In the genomic region with DNA sequence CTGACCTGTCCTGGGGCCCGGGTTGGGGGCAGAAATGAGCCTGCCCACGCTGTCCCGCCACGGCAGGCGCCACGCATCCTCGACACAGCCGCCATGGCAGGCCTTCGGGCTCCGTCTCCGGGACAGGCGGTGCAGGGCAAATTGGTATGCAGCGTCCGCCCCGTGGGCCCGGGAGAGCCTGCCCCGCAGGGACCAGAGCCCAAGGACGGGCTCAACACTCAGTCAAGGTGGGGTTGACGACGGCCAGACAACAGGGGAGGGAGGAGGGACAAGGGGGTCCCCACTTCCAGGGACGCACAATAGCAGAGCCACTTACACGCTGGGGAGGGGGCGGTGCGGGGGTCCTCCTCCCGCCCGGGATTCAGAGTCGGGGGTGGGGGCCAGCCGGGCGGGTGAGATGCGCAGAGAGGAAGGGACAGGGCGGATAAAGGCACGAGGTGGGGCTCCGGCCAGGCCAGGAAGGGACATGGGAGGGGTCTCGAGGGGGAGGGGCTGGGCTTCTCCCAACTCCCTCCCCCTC, we compare ENCODE assay signal across 9 cellular contexts. TPM values are rescaled to one million over a fixed set of nuclear protein-coding genes. Genes with fewer than 3 reads are reported as not detected.
DNase-seq lines count a peak whose midpoint lies in the region; ATAC-seq, FAIRE-seq and TF ChIP-seq lines count a peak whose summit lies in the region.
"Had no signal": no experiment of that assay in that cellular context is flagged by ENCODE, and none has a peak within 500 bp of the region (broad histone marks: within the 10 kb centered on the region; RNA-seq: fewer than 3 reads in every experiment).

No MANE protein-coding gene starts in this region.

- H3K27ac Mint-ChIP-seq in activated T-helper 17 cell treated with anti-CD3 and anti-CD28 coated beads, Interleukin-2, amount 50 U/mL, for 72 hours: no peak overlapping the region

- H3K4me1 Mint-ChIP-seq in activated T-helper 17 cell treated with anti-CD3 and anti-CD28 coated beads, Interleukin-2, amount 50 U/mL, for 72 hours: peaks cover 19% of the 10 kb centered on the region

- H3K27me3 ChIP-seq in H7 (ENCODE audit: control insufficient read depth, insufficient read depth, low read length): peaks cover under 1% of the 10 kb centered on the region; the same call in 1 of the 2 replicates
- no peaks in the 10 kb centered on the region for H3K27me3 ChIP-seq in keratinocyte (ENCODE audit: control insufficient read depth, extremely low read depth, insufficient read depth, low read length)
- H3K27me3 ChIP-seq in spleen (replicated peaks in 1 of 7): peaks cover 0 to 17% (median 0%) of the 10 kb centered on the region in 7 donors

- H3K9ac ChIP-seq in keratinocyte (ENCODE audit: control insufficient read depth, extremely low read depth, insufficient read depth, low read length): no peak overlapping the region

- no peaks in the 10 kb centered on the region for H3K79me2 ChIP-seq in keratinocyte (ENCODE audit: control insufficient read depth, insufficient read depth, low read length)

- TF ChIP-seq CTCF in keratinocyte (optimal IDR thresholded peaks at IDR 0.05 in 1 of 3, IDR thresholded peaks at IDR 0.05 in 1 of 3, conservative IDR thresholded peaks at IDR 0.05 in 1 of 3; ENCODE audit: extremely low read depth in 1 of 3, insufficient read depth in 2 of 3, low read length in 3 of 3): no peak
- no peak for TF ChIP-seq CTCF in spleen (IDR thresholded peaks at IDR 0.05 in 8 of 11, conservative IDR thresholded peaks at IDR 0.05 in 3 of 11)

- peaks cover 3% of the 10 kb centered on the region for H3K9me1 ChIP-seq in keratinocyte (ENCODE audit: control insufficient read depth, extremely low read depth, insufficient read depth, low read length)

- H3K27me3 Mint-ChIP-seq in activated T-helper 17 cell treated with anti-CD3 and anti-CD28 coated beads, Interleukin-2, amount 50 U/mL, for 72 hours: no peaks in the 10 kb centered on the region

- peak overlapping the region; percentile 62 for H3K4me2 ChIP-seq in keratinocyte (ENCODE audit: control insufficient read depth, extremely low read depth, insufficient read depth, low read depth, low read length)

- no peak for FAIRE-seq in keratinocyte (lab: Jason Lieb, UNC)
- no peak for FAIRE-seq in GM12891 (lab: Jason Lieb, UNC)
- FAIRE-seq: bronchial epithelial cell had no signal

- H4K20me1 ChIP-seq in keratinocyte (ENCODE audit: control insufficient read depth, extremely low read depth, insufficient read depth, low read length): no peaks in the 10 kb centered on the region

- dilution Hi-C loops in keratinocyte (cut with MboI; ENCODE audit: extremely low pct_ligation_motif_present, low sequenced_read_pairs): no loop called here

- TF ChIP-seq POLR2A in spleen (IDR thresholded peaks at IDR 0.05) (no peak), GM12891 (IDR thresholded peaks at IDR 0.05; ENCODE audit: low read depth, low read length) (no peak)

- no peak overlapping the region for H3K27ac ChIP-seq in keratinocyte (ENCODE audit: control insufficient read depth, insufficient read depth, low read length)
- peak overlapping the region in 1 of 8 donors; percentile 8 for H3K27ac ChIP-seq in spleen

- H2AFZ ChIP-seq in keratinocyte (ENCODE audit: control insufficient read depth, low read length): no peak overlapping the region

- no peaks in the 10 kb centered on the region for H3K9me3 Mint-ChIP-seq in activated T-helper 17 cell treated with anti-CD3 and anti-CD28 coated beads, Interleukin-2, amount 50 U/mL, for 72 hours

- intact Hi-C loops in spleen (cut with DNase I; ENCODE audit: low total_unique reads): no loop called here

- H3K4me1 ChIP-seq in keratinocyte (ENCODE audit: control insufficient read depth, extremely low read depth, insufficient read depth, low read length) (peaks cover 28% of the 10 kb centered on the region), spleen (peaks cover 25 to 87% (median 61%) of the 10 kb centered on the region in 6 donors)

- 33 to 56% (median 44%) methylated on average over 23 to 34 of the region's 34 CpGs for WGBS in spleen, 5 donors

- no peak for ATAC-seq in activated T-helper 17 cell treated with anti-CD3 and anti-CD28 coated beads, Interleukin-2, amount 50 U/mL, for 72 hours (replicated peaks)
- ATAC-seq in HG03025 (IDR thresholded peaks at IDR 0.05; ENCODE audit: low FRiP score, unreplicated experiment): no peak
- no peak for ATAC-seq in HG02610 (IDR thresholded peaks at IDR 0.05; ENCODE audit: unreplicated experiment)

- peak overlapping the region; percentile 53 for H3K4me3 Mint-ChIP-seq in activated T-helper 17 cell treated with anti-CD3 and anti-CD28 coated beads, Interleukin-2, amount 50 U/mL, for 72 hours

- H3K36me3 ChIP-seq in H7 (replicated peaks; ENCODE audit: control insufficient read depth, insufficient read depth, low read length) (no peaks in the 10 kb centered on the region; the same call in 1 of the 2 replicates), keratinocyte (ENCODE audit: control insufficient read depth in 2 of 2, extremely low read depth in 1 of 2, insufficient read depth in 2 of 2, low read length in 2 of 2) (peaks cover 4 to 5% of the 10 kb centered on the region in 2 experiments), spleen (peaks cover 3 to 34% (median 11%) of the 10 kb centered on the region in 6 donors)

- DNase-seq in H7 (no peak), keratinocyte (ENCODE audit: low read depth, low spot score) (no peak), spleen (peak; percentile 84), GM12891 (ENCODE audit: insufficient read length, low spot score) (no peak), SW 1271 (lab: John Stamatoyannopoulos, UW) (no peak)

- H3K9me3 ChIP-seq in keratinocyte (ENCODE audit: control insufficient read depth, low read depth, low read length): no peaks in the 10 kb centered on the region
- H3K9me3 ChIP-seq in spleen: no peaks in the 10 kb centered on the region

- H3K4me3 ChIP-seq in H7 (ENCODE audit: insufficient read depth, low read depth, low read length) (peak overlapping the region; percentile 23; the same call in 1 of the 2 replicates), keratinocyte (ENCODE audit: control insufficient read depth in 2 of 3, extremely low read depth in 1 of 3, insufficient read depth in 2 of 3, low read depth in 1 of 3, low read length in 3 of 3) (peak overlapping the region in 1 of 3 experiments; percentile 33), spleen (peak overlapping the region in 6 of 8 donors; percentile 37 to 75 (median 50))

- peaks cover 6% of the 10 kb centered on the region for H3K36me3 Mint-ChIP-seq in activated T-helper 17 cell treated with anti-CD3 and anti-CD28 coated beads, Interleukin-2, amount 50 U/mL, for 72 hours (ENCODE audit: low read depth)

RNA-seq across cellular contexts. Expression of a gene that starts 1.2 kb away (rescaled TPM):
- total RNA-seq in H7 (2014; rRNA removed; shearing (Covaris generic)): 5.0 and 10.7 TPM in 2 replicates
- under 1 TPM in 1 of 2 donors, not detected in 1; 0.19 TPM for total RNA-seq in activated T-helper 17 cell treated with anti-CD3 and anti-CD28 coated beads, Interleukin-2, amount 50 U/mL, for 72 hours
- polyA plus RNA-seq in keratinocyte (0.41 to 2.1 TPM (median 1.5 TPM) in 3 replicates), spleen (under 1 TPM; 0.11 to 0.96 (median 0.64) TPM)
- 1.2 TPM for polyA plus RNA-seq in keratinocyte (2011; ENCODE audit: low read depth)
- 1.9 and 10.7 TPM in 2 replicates for polyA plus RNA-seq in keratinocyte (2011; cell fraction: cytosol; rRNA removed)
- polyA plus RNA-seq in keratinocyte (2011; cell fraction: nucleus; rRNA removed): 1.7 and 3.9 TPM in 2 replicates
- polyA plus RNA-seq in keratinocyte (2012; ENCODE audit: low replicate concordance): 5.0 and 6.3 TPM in 2 replicates
- polyA minus RNA-seq in keratinocyte: 0.22 to 2.0 TPM (median 0.30 TPM) in 3 replicates
- polyA minus RNA-seq in keratinocyte (2011; cell fraction: cytosol; rRNA and poly(A)+ RNA removed): 30.5 TPM
- 0.62 and 4.4 TPM in 2 replicates for polyA minus RNA-seq in keratinocyte (2011; cell fraction: nucleus; rRNA and poly(A)+ RNA removed)
- 1 to 10 TPM; 1.2 to 4.4 (median 2.1) TPM for total RNA-seq in spleen
- polyA plus RNA-seq in GM12891 (2012; ENCODE audit: low read depth, missing spikeins): 0.56 TPM

RNA-seq across cellular contexts. Expression of a gene that starts 4.6 kb away (rescaled TPM):
- total RNA-seq in H7 (2014; rRNA removed; shearing (Covaris generic)): 25.5 and 25.9 TPM in 2 replicates
- 10 to 100 TPM; 16.4 to 20.9 TPM for total RNA-seq in activated T-helper 17 cell treated with anti-CD3 and anti-CD28 coated beads, Interleukin-2, amount 50 U/mL, for 72 hours
- polyA plus RNA-seq in keratinocyte (10.7 to 15.5 TPM (median 10.8 TPM) in 3 replicates), spleen (10 to 100 TPM; 13.1 to 23.0 (median 19.3) TPM)
- 5.6 TPM for polyA plus RNA-seq in keratinocyte (2011; ENCODE audit: low read depth)
- polyA plus RNA-seq in keratinocyte (2011; cell fraction: cytosol; rRNA removed): 8.6 and 20.3 TPM in 2 replicates
- 6.8 and 12.3 TPM in 2 replicates for polyA plus RNA-seq in keratinocyte (2011; cell fraction: nucleus; rRNA removed)
- polyA plus RNA-seq in keratinocyte (2012; ENCODE audit: low replicate concordance): 20.4 and 21.6 TPM in 2 replicates
- polyA minus RNA-seq in keratinocyte: 5.8 to 18.7 TPM (median 15.3 TPM) in 3 replicates
- 15.5 TPM for polyA minus RNA-seq in keratinocyte (2011; cell fraction: cytosol; rRNA and poly(A)+ RNA removed)
- polyA minus RNA-seq in keratinocyte (2011; cell fraction: nucleus; rRNA and poly(A)+ RNA removed): 6.1 and 6.4 TPM in 2 replicates
- total RNA-seq in spleen: 10 to 100 TPM; 13.8 to 23.9 (median 17.7) TPM
- 11.2 TPM for polyA plus RNA-seq in GM12891 (2012; ENCODE audit: low read depth, missing spikeins)

RNA-seq across cellular contexts. Expression of a gene that starts 10.1 kb away (rescaled TPM):
- 1.7 TPM in 1 of 2 replicates, not detected in the other for total RNA-seq in H7 (2014; rRNA removed; shearing (Covaris generic))
- 1 to 10 TPM; 3.7 to 7.6 TPM for total RNA-seq in activated T-helper 17 cell treated with anti-CD3 and anti-CD28 coated beads, Interleukin-2, amount 50 U/mL, for 72 hours
- 0.28 to 0.72 TPM (median 0.68 TPM) in 3 replicates for polyA plus RNA-seq in keratinocyte
- polyA plus RNA-seq in keratinocyte (2011; ENCODE audit: low read depth): 6.7 TPM
- polyA plus RNA-seq in keratinocyte (2011; cell fraction: cytosol; rRNA removed): 0.29 and 1.6 TPM in 2 replicates
- polyA plus RNA-seq in keratinocyte (2011; cell fraction: nucleus; rRNA removed): 0.34 and 1.3 TPM in 2 replicates
- 1.8 and 10.1 TPM in 2 replicates for polyA plus RNA-seq in keratinocyte (2012; ENCODE audit: low replicate concordance)
- polyA minus RNA-seq in keratinocyte: not detected in 3 replicates
- not detected for polyA minus RNA-seq in keratinocyte (2011; cell fraction: cytosol; rRNA and poly(A)+ RNA removed)
- polyA minus RNA-seq in keratinocyte (2011; cell fraction: nucleus; rRNA and poly(A)+ RNA removed): 1.5 TPM in 1 of 2 replicates, not detected in the other
- total RNA-seq in spleen: not detected
- under 1 TPM in 1 of 3 donors, not detected in 2; 0.11 TPM for polyA plus RNA-seq in spleen
- 0.36 TPM for polyA plus RNA-seq in GM12891 (2012; ENCODE audit: low read depth, missing spikeins)

RNA-seq across cellular contexts. Expression of a gene that starts 18.8 kb away (rescaled TPM):
- 110 and 131 TPM in 2 replicates for total RNA-seq in H7 (2014; rRNA removed; shearing (Covaris generic))
- total RNA-seq in activated T-helper 17 cell treated with anti-CD3 and anti-CD28 coated beads, Interleukin-2, amount 50 U/mL, for 72 hours: 10 to 100 TPM; 49.8 to 81.5 TPM
- 32.4 to 37.1 TPM (median 34.8 TPM) in 3 replicates for polyA plus RNA-seq in keratinocyte
- polyA plus RNA-seq in keratinocyte (2011; ENCODE audit: low read depth): 29.0 TPM
- 23.2 and 44.5 TPM in 2 replicates for polyA plus RNA-seq in keratinocyte (2011; cell fraction: cytosol; rRNA removed)
- polyA plus RNA-seq in keratinocyte (2011; cell fraction: nucleus; rRNA removed): 48.6 and 57.5 TPM in 2 replicates
- 43.7 and 46.1 TPM in 2 replicates for polyA plus RNA-seq in keratinocyte (2012; ENCODE audit: low replicate concordance)
- polyA minus RNA-seq in keratinocyte: 15.3 to 25.4 TPM (median 20.0 TPM) in 3 replicates
- polyA minus RNA-seq in keratinocyte (2011; cell fraction: cytosol; rRNA and poly(A)+ RNA removed): 40.5 TPM
- polyA minus RNA-seq in keratinocyte (2011; cell fraction: nucleus; rRNA and poly(A)+ RNA removed): 23.8 and 25.2 TPM in 2 replicates
- total RNA-seq in spleen: 10 to 100 TPM; 33.2 to 94.9 (median 63.5) TPM
- 10 to 100 TPM; 37.4 to 67.3 (median 66.0) TPM for polyA plus RNA-seq in spleen
- polyA plus RNA-seq in GM12891 (2012; ENCODE audit: low read depth, missing spikeins): 40.8 TPM

RNA-seq across cellular contexts. Expression of a gene that starts 21.0 kb away (rescaled TPM):
- total RNA-seq in H7 (2014; rRNA removed; shearing (Covaris generic)): 21.1 and 24.3 TPM in 2 replicates
- total RNA-seq in activated T-helper 17 cell treated with anti-CD3 and anti-CD28 coated beads, Interleukin-2, amount 50 U/mL, for 72 hours: 10 to 100 TPM; 39.0 to 46.3 TPM
- 8.4 to 11.7 TPM (median 10.9 TPM) in 3 replicates for polyA plus RNA-seq in keratinocyte
- 15.8 TPM for polyA plus RNA-seq in keratinocyte (2011; ENCODE audit: low read depth)
- polyA plus RNA-seq in keratinocyte (2011; cell fraction: cytosol; rRNA removed): 5.2 and 11.4 TPM in 2 replicates
- 18.9 and 22.4 TPM in 2 replicates for polyA plus RNA-seq in keratinocyte (2011; cell fraction: nucleus; rRNA removed)
- polyA plus RNA-seq in keratinocyte (2012; ENCODE audit: low replicate concordance): 14.5 and 18.4 TPM in 2 replicates
- polyA minus RNA-seq in keratinocyte: 7.8 to 18.9 TPM (median 8.1 TPM) in 3 replicates
- polyA minus RNA-seq in keratinocyte (2011; cell fraction: cytosol; rRNA and poly(A)+ RNA removed): 23.4 TPM
- polyA minus RNA-seq in keratinocyte (2011; cell fraction: nucleus; rRNA and poly(A)+ RNA removed): 11.3 and 15.2 TPM in 2 replicates
- 10 to 100 TPM; 19.5 to 41.3 (median 32.9) TPM for total RNA-seq in spleen
- polyA plus RNA-seq in spleen: 10 to 100 TPM; 12.4 to 44.3 (median 18.9) TPM
- polyA plus RNA-seq in GM12891 (2012; ENCODE audit: low read depth, missing spikeins): 18.3 TPM
